In genomic region chrX:149470960-149471359, GRCh38 we compare ENCODE assay signal across 8 cellular contexts. TPM values are rescaled to one million over a fixed set of nuclear protein-coding genes. Genes with fewer than 3 reads are reported as not detected.
DNase-seq lines count a peak whose midpoint lies in the region; ATAC-seq and TF ChIP-seq lines count a peak whose summit lies in the region.

No MANE protein-coding gene starts in this region.

- no peak overlapping the region for H3K27ac Mint-ChIP-seq in natural killer cell
- no peak overlapping the region for H3K27ac Mint-ChIP-seq in stimulated activated memory B cell treated with anti-CD40 and anti-IgM and Interleukin-4, amounts not matched to agents 10 μg/mL and 1 μg/mL and 100 μg/mL, for 72 hours

- H3K9ac ChIP-seq in OCI-LY1 (ENCODE audit: low read length): no peak overlapping the region

- H3K4me1 ChIP-seq in OCI-LY1 (ENCODE audit: insufficient read depth, low read length, severe bottlenecking) (no peaks in the 10 kb centered on the region), esophagus squamous epithelium (peaks cover 0 to 6% (median 4%) of the 10 kb centered on the region in 3 donors)

- H3K27ac ChIP-seq in OCI-LY1 (ENCODE audit: low read depth, low read length, poor library complexity, severe bottlenecking) (no peak overlapping the region), esophagus squamous epithelium (no peak overlapping the region)

- H3K4me1 Mint-ChIP-seq in natural killer cell: peaks cover 4 to 7% of the 10 kb centered on the region in 2 donors
- H3K4me1 Mint-ChIP-seq in stimulated activated memory B cell treated with anti-CD40 and anti-IgM and Interleukin-4, amounts not matched to agents 10 μg/mL and 1 μg/mL and 100 μg/mL, for 72 hours: no peaks in the 10 kb centered on the region

- WGBS in esophagus squamous epithelium, 2 donors: 19 to 20% methylated on average over 3 to 5 of the region's 23 CpGs

- no peaks in the 10 kb centered on the region for H3K27me3 Mint-ChIP-seq in natural killer cell (ENCODE audit: low read depth in 2 of 2)
- no peaks in the 10 kb centered on the region for H3K27me3 Mint-ChIP-seq in stimulated activated memory B cell treated with anti-CD40 and anti-IgM and Interleukin-4, amounts not matched to agents 10 μg/mL and 1 μg/mL and 100 μg/mL, for 72 hours

- no peak overlapping the region for H2AFZ ChIP-seq in OCI-LY1 (ENCODE audit: low read length)

- DNase-seq in DMS 273 treated with DMSO at 0.1 percent for 48 hours (lab: John Stamatoyannopoulos, UW) (peak; percentile 54), HUDEP-2 (lab: John Stamatoyannopoulos, UW; ENCODE audit: unreplicated experiment in 76 of 76) (peak in 62 of 76 experiments; percentile 0 to 70 (median 24)), activated T-cell treated with anti-CD3 and anti-CD28 coated beads for 4 hours (peak; percentile 41), esophagus squamous epithelium (lab: John Stamatoyannopoulos, UW) (no peak), natural killer cell (peak; percentile 57)

- H3K36me3 Mint-ChIP-seq in natural killer cell: no peaks in the 10 kb centered on the region
- H3K36me3 Mint-ChIP-seq in stimulated activated memory B cell treated with anti-CD40 and anti-IgM and Interleukin-4, amounts not matched to agents 10 μg/mL and 1 μg/mL and 100 μg/mL, for 72 hours: peaks cover 6% of the 10 kb centered on the region

- H3K27me3 ChIP-seq in OCI-LY1 (ENCODE audit: insufficient read depth, low read length): no peaks in the 10 kb centered on the region
- no peaks in the 10 kb centered on the region for H3K27me3 ChIP-seq in esophagus squamous epithelium

- no peaks in the 10 kb centered on the region for H3K9me2 ChIP-seq in OCI-LY1 (ENCODE audit: low read depth, low read length)

- intact Hi-C loops in esophagus squamous epithelium (cut with DNase I): no loop called here
- intact Hi-C loops in natural killer cell (cut with micrococcal nuclease): no loop called here

- H3K36me3 ChIP-seq in OCI-LY1 (ENCODE audit: insufficient read depth, low read length) (no peaks in the 10 kb centered on the region), esophagus squamous epithelium (no peaks in the 10 kb centered on the region)

- H3K9me3 Mint-ChIP-seq in natural killer cell: no peaks in the 10 kb centered on the region
- no peaks in the 10 kb centered on the region for H3K9me3 Mint-ChIP-seq in stimulated activated memory B cell treated with anti-CD40 and anti-IgM and Interleukin-4, amounts not matched to agents 10 μg/mL and 1 μg/mL and 100 μg/mL, for 72 hours

- H3K9me3 ChIP-seq in OCI-LY1 (ENCODE audit: low read length): no peaks in the 10 kb centered on the region
- H3K9me3 ChIP-seq in esophagus squamous epithelium: no peaks in the 10 kb centered on the region

- H3F3A ChIP-seq in OCI-LY1 (ENCODE audit: insufficient read depth, low read length): no peaks in the 10 kb centered on the region

- H3K4me3 ChIP-seq in OCI-LY1 (ENCODE audit: low read depth, low read length, poor library complexity, severe bottlenecking): no peak overlapping the region
- no peak overlapping the region for H3K4me3 ChIP-seq in esophagus squamous epithelium

- TF ChIP-seq CTCF in OCI-LY1 (IDR thresholded peaks at IDR 0.05; ENCODE audit: low read length): peak; percentile 70
- TF ChIP-seq CTCF in esophagus squamous epithelium (IDR thresholded peaks at IDR 0.05): peak; percentile 54 to 85 (median 76)
- TF ChIP-seq CTCF in natural killer cell (IDR thresholded peaks at IDR 0.05): peak; percentile 69

- no peak overlapping the region for H3K4me2 ChIP-seq in OCI-LY1 (ENCODE audit: low read length)

- no peaks in the 10 kb centered on the region for H3K79me2 ChIP-seq in OCI-LY1 (ENCODE audit: insufficient read depth, low read length)

- H3K4me3 Mint-ChIP-seq in natural killer cell: no peak overlapping the region
- no peak overlapping the region for H3K4me3 Mint-ChIP-seq in stimulated activated memory B cell treated with anti-CD40 and anti-IgM and Interleukin-4, amounts not matched to agents 10 μg/mL and 1 μg/mL and 100 μg/mL, for 72 hours

- no peak for TF ChIP-seq POLR2A in esophagus squamous epithelium (IDR thresholded peaks at IDR 0.05)

- ATAC-seq in GM21526 (IDR thresholded peaks at IDR 0.05; ENCODE audit: low FRiP score, unreplicated experiment): peak; percentile 97
- ATAC-seq in natural killer cell: peak; percentile 72 to 95 (median 90)
- peak; percentile 66 for ATAC-seq in stimulated activated memory B cell treated with anti-CD40 and anti-IgM and Interleukin-4, amounts not matched to agents 10 μg/mL and 1 μg/mL and 100 μg/mL, for 72 hours

- H4K20me1 ChIP-seq in OCI-LY1 (ENCODE audit: insufficient read depth, low read length): no peaks in the 10 kb centered on the region

RNA-seq across cellular contexts. Expression of gene IDS, which starts 34.1 kb away (rescaled TPM):
- total RNA-seq in esophagus squamous epithelium: 10 to 100 TPM; 24.8 to 46.0 (median 30.4) TPM
- 100 to 1,000 TPM; 286 to 344 (median 317) TPM for total RNA-seq in natural killer cell

Comparison
In these comparisons a context has a peak if more than half of its experiments do, and no peak if none do; other contexts are left out.
1. RNA of gene IDS, which starts 34.1 kb away (total RNA-seq): 286 to 344 TPM in natural killer cell; 24.8 to 46.0 TPM in esophagus squamous epithelium; every median in the first group is over 4 times any median in the second.
2. Peak in every context shown above with its lines, with median percentiles within 50 percentile points of each other: ATAC-seq and CTCF ChIP-seq.